In the genomic region with DNA sequence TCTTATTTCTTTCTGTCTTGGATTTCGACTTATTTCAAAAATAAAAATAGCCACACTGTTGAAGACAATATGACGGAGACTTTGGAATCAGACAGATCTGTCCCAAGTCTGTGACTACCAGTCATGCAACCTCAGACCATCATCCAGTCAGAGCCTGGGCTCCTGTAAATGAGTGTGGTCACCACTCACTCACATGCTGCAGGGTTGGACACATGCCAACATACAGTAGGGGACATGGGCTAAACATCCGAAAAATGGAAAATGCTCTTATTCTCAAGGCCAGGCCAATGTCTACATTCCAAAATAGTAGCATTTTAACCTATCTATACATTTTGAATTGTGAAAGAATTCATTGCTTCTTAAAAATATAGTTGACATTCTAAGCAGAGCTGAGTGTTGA, we compare ENCODE assay signal across 29 cellular contexts.
"Had no signal": no experiment of that assay in that cellular context is flagged by ENCODE, and none has a peak within 500 bp of the region (broad histone marks: within the 10 kb centered on the region; RNA-seq: fewer than 3 reads in every experiment).

No MANE protein-coding gene starts in this region.

- H3K4me1 Mint-ChIP-seq: activated naive CD8-positive, alpha-beta T cell treated with anti-CD3 and anti-CD28 coated beads, Interleukin-2, amount 50 U/mL, for 24 hours had no signal

- ATAC-seq: activated naive CD8-positive, alpha-beta T cell treated with anti-CD3 and anti-CD28 coated beads, Interleukin-2, amount 50 U/mL, for 24 hours; activated T-cell treated with anti-CD3 and anti-CD28 coated beads, Interleukin-2, amount 50 U/mL, for 4 hours; K562; Panc1 had no signal

- H3K9me3 Mint-ChIP-seq: activated naive CD4-positive, alpha-beta T cell treated with anti-CD3 and anti-CD28 coated beads for 36 hours; activated naive CD8-positive, alpha-beta T cell treated with anti-CD3 and anti-CD28 coated beads, Interleukin-2, amount 50 U/mL, for 24 hours had no signal

- H3K27me3 Mint-ChIP-seq: activated naive CD8-positive, alpha-beta T cell treated with anti-CD3 and anti-CD28 coated beads, Interleukin-2, amount 50 U/mL, for 24 hours had no signal

- H3K4me3 Mint-ChIP-seq: activated CD4-positive, alpha-beta memory T cell treated with anti-CD3 and anti-CD28 coated beads for 36 hours; activated naive CD4-positive, alpha-beta T cell treated with anti-CD3 and anti-CD28 coated beads for 36 hours; activated naive CD8-positive, alpha-beta T cell; activated naive CD8-positive, alpha-beta T cell treated with anti-CD3 and anti-CD28 coated beads, Interleukin-2, amount 50 U/mL, for 24 hours; activated T-cell treated with anti-CD3 and anti-CD28 coated beads, Interleukin-2, amount 50 U/mL, for 4 hours; activated T-helper 1 cell treated with anti-CD3 and anti-CD28 coated beads, Interleukin-12 subunit alpha, Interleukin-12 subunit beta, Interleukin-2, Interleukin-4 antibody, amounts not matched to agents 30 ng/mL and 10 ng/mL and 1 ng/mL, durations not matched to agents 14 hours and 24 hours and 36 hours had no signal

- DNase-seq: activated CD4-positive, alpha-beta memory T cell treated with anti-CD3 and anti-CD28 coated beads for 36 hours; activated CD4-positive, alpha-beta T cell treated with anti-CD3 and anti-CD28 coated beads, Interleukin-2, amount 50 U/mL, for 1 hour; activated CD8-positive, alpha-beta memory T cell treated with anti-CD3 and anti-CD28 coated beads, Interleukin-2, amount 50 U/mL, for 4 hours; activated gamma-delta T cell treated with Interleukin-2 at 50 U/mL for 16 hours; activated naive CD4-positive, alpha-beta T cell treated with anti-CD3 and anti-CD28 coated beads for 36 hours; activated naive CD8-positive, alpha-beta T cell treated with anti-CD3 and anti-CD28 coated beads, Interleukin-2, amount 50 U/mL, for 24 hours; activated T-cell treated with anti-CD3 and anti-CD28 coated beads for 4 hours; activated T-cell treated with anti-CD3 and anti-CD28 coated beads, Interleukin-2, amount 50 U/mL, for 4 hours; aorta; central memory CD4-positive, alpha-beta T cell; MG63; NCI-H1048; NCI-H1105 treated with DMSO at 0.1 percent for 48 hours; NCI-H1436; NCI-H1694; NCI-H1930; NCI-H2081 treated with DMSO at 0.1 percent for 48 hours; NCI-H226; NCI-H446 treated with DMSO at 0.1 percent for 48 hours; NCI-H524 treated with DMSO at 0.1 percent for 48 hours; SHP77 treated with DMSO at 0.1 percent for 48 hours; SW 1271; T-helper 1 cell; T-helper 2 cell; T-helper 9 cell had no signal

- H3K27ac Mint-ChIP-seq: activated CD4-positive, alpha-beta memory T cell treated with anti-CD3 and anti-CD28 coated beads for 36 hours; activated naive CD4-positive, alpha-beta T cell treated with anti-CD3 and anti-CD28 coated beads for 36 hours; activated naive CD8-positive, alpha-beta T cell; activated naive CD8-positive, alpha-beta T cell treated with anti-CD3 and anti-CD28 coated beads, Interleukin-2, amount 50 U/mL, for 24 hours; activated T-helper 1 cell treated with anti-CD3 and anti-CD28 coated beads, Interleukin-12 subunit alpha, Interleukin-12 subunit beta, Interleukin-2, Interleukin-4 antibody, amounts not matched to agents 30 ng/mL and 10 ng/mL and 1 ng/mL, durations not matched to agents 14 hours and 24 hours and 36 hours had no signal

- H3K36me3 Mint-ChIP-seq: activated CD4-positive, alpha-beta memory T cell treated with anti-CD3 and anti-CD28 coated beads for 36 hours; activated naive CD8-positive, alpha-beta T cell had no signal

- FAIRE-seq: K562 had no signal
